Comparison of ENCODE assay signal across 8 cellular contexts in genomic region chr11:68974421-68975194, GRCh38. TPM values are rescaled to one million over a fixed set of nuclear protein-coding genes. Genes with fewer than 3 reads are reported as not detected.
A peak's percentile ranks its signal among the peaks of the same experiment; 100 is the strongest.
DNase-seq lines count a peak whose midpoint lies in the region; ATAC-seq and TF ChIP-seq lines count a peak whose summit lies in the region.

No MANE protein-coding gene starts in this region.

- TF ChIP-seq CTCF in fibroblast of pulmonary artery (IDR thresholded peaks at IDR 0.05; ENCODE audit: low read length, missing control alignments): no peak

- DNase-seq in A172 (ENCODE audit: low spot score) (peak; percentile 42), ELF-1 (ENCODE audit: low read depth, low spot score) (peak; percentile 64), RPMI8226 (peak; percentile 46), fibroblast of pulmonary artery (ENCODE audit: low read depth) (peak; percentile 19), amygdala (lab: John Stamatoyannopoulos, UW) (no peak), NK-92 (lab: John Stamatoyannopoulos, UW; ENCODE audit: unreplicated experiment) (no peak)

- no peak for ATAC-seq in HG02571 (IDR thresholded peaks at IDR 0.05; ENCODE audit: unreplicated experiment)
- ATAC-seq in HG02970 (IDR thresholded peaks at IDR 0.05; ENCODE audit: low FRiP score, unreplicated experiment): no peak

- no peak overlapping the region for H3K4me3 ChIP-seq in fibroblast of pulmonary artery (replicated peaks; ENCODE audit: low read depth, low read length)

RNA-seq across cellular contexts. Expression of gene MRGPRD, which starts 6.2 kb away (rescaled TPM):
- not detected in 2 replicates for total RNA-seq in A172 (2014; rRNA removed; shearing (Covaris generic))

RNA-seq across cellular contexts. Expression of gene MRGPRF, which starts 38.4 kb away (rescaled TPM):
- 0.69 and 0.86 TPM in 2 replicates for total RNA-seq in A172 (2014; rRNA removed; shearing (Covaris generic))

Comparison
In these comparisons a context has a peak if more than half of its experiments do, and no peak if none do; other contexts are left out.
1. DNase-seq: peak in A172 (single experiment), ELF-1 (single experiment), RPMI8226 (single experiment) and fibroblast of pulmonary artery (single experiment); none in amygdala (0 of 56) and NK-92 (single experiment).